ENCODE assay signal across 11 cellular contexts in the genomic region with DNA sequence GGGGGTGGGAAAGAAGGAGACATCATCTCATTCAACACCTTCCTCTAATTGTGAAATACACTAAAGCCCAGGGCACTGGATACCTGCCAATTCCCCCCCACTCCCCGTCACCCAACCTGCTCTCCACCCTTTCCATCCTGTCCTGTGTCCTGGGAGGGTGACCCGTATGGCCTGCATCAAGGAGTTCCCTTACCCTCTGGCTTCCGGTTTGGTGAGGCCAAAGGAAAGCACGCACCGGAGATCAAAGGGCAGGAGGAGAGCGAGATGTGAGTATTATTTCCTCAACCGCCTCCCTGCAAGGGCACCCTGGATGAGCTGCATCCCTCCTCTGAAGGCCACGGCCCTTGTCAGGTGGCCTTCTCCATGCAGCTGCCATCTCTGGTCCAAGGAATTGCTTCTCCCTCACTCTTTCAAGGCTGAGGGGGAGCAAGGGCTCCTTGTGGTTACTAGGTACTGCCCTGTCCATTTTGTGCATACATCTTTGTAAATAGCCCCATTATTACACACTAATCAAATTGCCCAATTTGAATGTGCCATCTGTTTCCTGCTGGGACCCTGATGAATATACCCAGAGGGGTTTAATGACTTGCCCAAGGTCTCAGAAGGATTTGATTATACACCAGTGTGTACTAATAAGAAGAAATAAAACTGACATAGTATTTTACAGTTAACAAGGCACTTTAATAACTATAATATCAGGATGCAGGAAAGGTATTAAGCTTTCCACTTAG.
A peak's percentile ranks its signal among the peaks of the same experiment; 100 is the strongest.
DNase-seq lines count a peak whose midpoint lies in the region; ATAC-seq and TF ChIP-seq lines count a peak whose summit lies in the region.
"Had no signal": no experiment of that assay in that cellular context is flagged by ENCODE, and none has a peak within 500 bp of the region (broad histone marks: within the 10 kb centered on the region; RNA-seq: fewer than 3 reads in every experiment).

No MANE protein-coding gene starts in this region.

- peaks cover 14% of the 10 kb centered on the region; the same call in 1 of the 2 replicates for H3F3A ChIP-seq in OCI-LY1 (ENCODE audit: insufficient read depth, low read length)

- H4K20me1 ChIP-seq in OCI-LY1 (ENCODE audit: insufficient read depth, low read length), result no peaks in the 10 kb centered on the region

- H3K4me1 ChIP-seq in OCI-LY1 (ENCODE audit: insufficient read depth, low read length, severe bottlenecking), result peaks cover 81% of the 10 kb centered on the region
- H3K4me1 ChIP-seq in adrenal gland (replicated peaks in 1 of 2), result peaks cover 14 to 36% of the 10 kb centered on the region in 2 donors
- H3K4me1 ChIP-seq in prostate gland (replicated peaks), result no peaks in the 10 kb centered on the region

- 63 to 82% (median 75%) methylated on average over 6 to 8 of the region's 8 CpGs for WGBS in adrenal gland, 4 donors
- WGBS in prostate gland, result 58% methylated on average over 8 of the region's 8 CpGs

- TF ChIP-seq POLR2A in adrenal gland (IDR thresholded peaks at IDR 0.05), result no peak
- no peak for TF ChIP-seq POLR2A in prostate gland (IDR thresholded peaks at IDR 0.05)

- no peak overlapping the region for H3K4me3 Mint-ChIP-seq in Calu3 (ENCODE audit: low read depth, unreplicated experiment)

- H3K27me3 ChIP-seq in OCI-LY1 (ENCODE audit: insufficient read depth, low read length), result no peaks in the 10 kb centered on the region
- H3K27me3 ChIP-seq in adrenal gland, result no peaks in the 10 kb centered on the region
- no peaks in the 10 kb centered on the region for H3K27me3 ChIP-seq in prostate gland (replicated peaks; ENCODE audit: insufficient read depth)
- H3K27me3 ChIP-seq: testis had no signal

- CTCF ChIA-PET in Calu3 (lab: Charles Lee), result no interaction called here

- H3K4me1 Mint-ChIP-seq in Calu3 (ENCODE audit: low read depth, unreplicated experiment), result peaks cover 33% of the 10 kb centered on the region

- DNase-seq in Calu3 (peak; percentile 36), adrenal gland (peak in 1 of 7 donors; percentile 63), prostate gland (ENCODE audit: low spot score) (no peak), GM13977 (ENCODE audit: low spot score) (no peak), NCI-H2196 treated with DMSO at 0.1 percent for 48 hours (lab: John Stamatoyannopoulos, UW; ENCODE audit: unreplicated experiment) (no peak)
- DNase-seq: NCI-H1092 had no signal

- intact Hi-C loops in Calu3 (cut with micrococcal nuclease; ENCODE audit: unreplicated experiment), result no loop called here
- intact Hi-C loops in adrenal gland (cut with DNase I), result no loop called here
- intact Hi-C loops in prostate gland (cut with DNase I), result no loop called here

- TF ChIP-seq CTCF in Calu3 (IDR thresholded peaks at IDR 0.05; ENCODE audit: unreplicated experiment), result no peak
- TF ChIP-seq CTCF in OCI-LY1 (IDR thresholded peaks at IDR 0.05; ENCODE audit: low read length), result no peak
- no peak for TF ChIP-seq CTCF in adrenal gland (IDR thresholded peaks at IDR 0.05)
- no peak for TF ChIP-seq CTCF in prostate gland (IDR thresholded peaks at IDR 0.05)
- no peak for TF ChIP-seq CTCF in GM13977 (IDR thresholded peaks at IDR 0.05; ENCODE audit: extremely low read depth, insufficient read depth, missing control alignments)

- H3K9me3 ChIP-seq in OCI-LY1 (ENCODE audit: low read length) (no peaks in the 10 kb centered on the region), adrenal gland (replicated peaks in 1 of 3) (no peaks in the 10 kb centered on the region), prostate gland (no peaks in the 10 kb centered on the region)
- H3K9me3 ChIP-seq: testis had no signal

- H3K9ac ChIP-seq in OCI-LY1 (ENCODE audit: low read length), result peak overlapping the region; percentile 47; the same call in 1 of the 2 replicates

- no peak overlapping the region for H2AFZ ChIP-seq in OCI-LY1 (ENCODE audit: low read length)

- BruUV-seq in Calu3 (replicated peaks; lab: Mats Ljungman, UMichigan), result no TSS peak

- no peaks in the 10 kb centered on the region for H3K9me3 Mint-ChIP-seq in Calu3 (ENCODE audit: low read depth, unreplicated experiment)

- H3K27ac Mint-ChIP-seq in Calu3 (ENCODE audit: unreplicated experiment), result no peak overlapping the region

- H3K27ac ChIP-seq in OCI-LY1 (ENCODE audit: low read depth, low read length, poor library complexity, severe bottlenecking) (peak overlapping the region; percentile 99), adrenal gland (peak overlapping the region in 3 of 5 donors; percentile 52 to 90 (median 79)), prostate gland (peak overlapping the region; percentile 39 to 58)

- H3K4me3 ChIP-seq in OCI-LY1 (ENCODE audit: low read depth, low read length, poor library complexity, severe bottlenecking) (peak overlapping the region; percentile 28), adrenal gland (no peak overlapping the region), prostate gland (no peak overlapping the region)
- H3K4me3 ChIP-seq: smooth muscle cell, testis had no signal

- H3K36me3 Mint-ChIP-seq in Calu3 (ENCODE audit: insufficient read depth, unreplicated experiment), result no peaks in the 10 kb centered on the region

- no peaks in the 10 kb centered on the region for H3K27me3 Mint-ChIP-seq in Calu3 (ENCODE audit: unreplicated experiment)

- in situ Hi-C loops in GM13977 (cut with MboI; ENCODE audit: low pct_unique_long_range_greater_than_20kb, low sequenced_read_pairs, unreplicated experiment), result no loop called here

- no peaks in the 10 kb centered on the region for H3K9me2 ChIP-seq in OCI-LY1 (ENCODE audit: low read depth, low read length)

- H3K79me2 ChIP-seq in OCI-LY1 (ENCODE audit: insufficient read depth, low read length), result no peaks in the 10 kb centered on the region

- no peak for ATAC-seq in HG02870 (IDR thresholded peaks at IDR 0.05; ENCODE audit: unreplicated experiment)
- no peak for ATAC-seq in GM21526 (IDR thresholded peaks at IDR 0.05; ENCODE audit: low FRiP score, unreplicated experiment)

- peak overlapping the region; percentile 64 for H3K4me2 ChIP-seq in OCI-LY1 (ENCODE audit: low read length)
- H3K4me2 ChIP-seq: smooth muscle cell had no signal

- no peaks in the 10 kb centered on the region for H3K36me3 ChIP-seq in OCI-LY1 (ENCODE audit: insufficient read depth, low read length)
- H3K36me3 ChIP-seq in adrenal gland (replicated peaks in 1 of 2), result no peaks in the 10 kb centered on the region
- H3K36me3 ChIP-seq in prostate gland, result no peaks in the 10 kb centered on the region

Comparison
In these comparisons a context has a peak if more than half of its experiments do, and no peak if none do; other contexts are left out.
1. H3K27ac ChIP-seq: peak in every context shown above with its lines; median percentile 99 in OCI-LY1; 79 in adrenal gland; 48 in prostate gland.